In genomic region chr11:47004595-47005033, GRCh38 we compare ENCODE assay signal across 9 cellular contexts.
A peak's percentile ranks its signal among the peaks of the same experiment; 100 is the strongest.
DNase-seq lines count a peak whose midpoint lies in the region; ATAC-seq and TF ChIP-seq lines count a peak whose summit lies in the region.
"Had no signal": no experiment of that assay in that cellular context is flagged by ENCODE, and none has a peak within 500 bp of the region (broad histone marks: within the 10 kb centered on the region; RNA-seq: fewer than 3 reads in every experiment).

No MANE protein-coding gene starts in this region.

- TF ChIP-seq CTCF in brain microvascular endothelial cell (IDR thresholded peaks at IDR 0.05; ENCODE audit: low read depth, low read length, missing control alignments) = no peak

- in situ Hi-C loops in brain microvascular endothelial cell (cut with HindIII; ENCODE audit: low pct_ligation_motif_present, low sequenced_read_pairs) = no loop called here

- peak overlapping the region; percentile 9 for H3K27ac ChIP-seq in brain microvascular endothelial cell
- H3K27ac ChIP-seq in substantia nigra (ENCODE audit: low read depth, low read length, poor library complexity, severe bottlenecking) = peak overlapping the region; percentile 70

- DNase-seq in NCI-H2107 (lab: John Stamatoyannopoulos, UW) (peak; percentile 60), brain microvascular endothelial cell (peak; percentile 96), inferior parietal cortex (ENCODE audit: extremely low spot score) (peak; percentile 84), substantia nigra (lab: John Stamatoyannopoulos, UW) (peak in 44 of 49 donors; percentile 3 to 82 (median 43)), NCI-H2171 (lab: John Stamatoyannopoulos, UW) (no peak), NCI-H2227 (lab: John Stamatoyannopoulos, UW; ENCODE audit: unreplicated experiment) (no peak)
- no peak for DNase-seq in activated CD4-positive, alpha-beta T cell treated with anti-CD3 and anti-CD28 coated beads, Interleukin-2, amount 50 U/mL, for 1 hour
- DNase-seq: activated B cell treated with CpG ODN at 0.5 μM for 24 hours had no signal

- H3K27me3 ChIP-seq in brain microvascular endothelial cell (replicated peaks) = no peaks in the 10 kb centered on the region

- ATAC-seq in GM18519 (IDR thresholded peaks at IDR 0.05; ENCODE audit: low FRiP score, unreplicated experiment) = peak; percentile 53

- no peak overlapping the region for H3K4me3 ChIP-seq in brain microvascular endothelial cell (ENCODE audit: low read depth, low read length)

- H3K36me3 ChIP-seq in brain microvascular endothelial cell (replicated peaks) = no peaks in the 10 kb centered on the region

Comparison
In these comparisons a context has a peak if more than half of its experiments do, and no peak if none do; other contexts are left out.
1. DNase-seq: peak in NCI-H2107 (single experiment), brain microvascular endothelial cell (single experiment), inferior parietal cortex (single experiment) and substantia nigra (44 of 49); none in activated CD4-positive, alpha-beta T cell treated with anti-CD3 and anti-CD28 coated beads, Interleukin-2, amount 50 U/mL, for 1 hour (single experiment), NCI-H2171 (single experiment) and NCI-H2227 (single experiment).